8 cellular contexts compared by ENCODE assay signal in genomic region chr11:126989942-126990715, GRCh38. TPM values are rescaled to one million over a fixed set of nuclear protein-coding genes. Genes with fewer than 3 reads are reported as not detected.
A peak's percentile ranks its signal among the peaks of the same experiment; 100 is the strongest.
DNase-seq lines count a peak whose midpoint lies in the region; ATAC-seq and TF ChIP-seq lines count a peak whose summit lies in the region.

No MANE protein-coding gene starts in this region.

- peak in 12 of 14 donors; percentile 36 to 84 (median 68) for DNase-seq in C1 segment of cervical spinal cord (lab: John Stamatoyannopoulos, UW)
- peak; percentile 79 for DNase-seq in NCI-H774 (lab: John Stamatoyannopoulos, UW)
- peak; percentile 41 for DNase-seq in activated CD8-positive, alpha-beta memory T cell treated with anti-CD3 and anti-CD28 coated beads, Interleukin-2, amount 50 U/mL, for 4 hours
- peak; percentile 18 to 54 for DNase-seq in erythroblast (lab: John Stamatoyannopoulos, UW)
- peak; percentile 12 for DNase-seq in naive B cell
- DNase-seq in stimulated activated naive B cell treated with anti-CD40 and anti-IgM and Interleukin-4, amounts not matched to agents 10 μg/mL and 1 μg/mL and 100 μg/mL, for 72 hours: peak; percentile 35

- ATAC-seq in GM19324 (IDR thresholded peaks at IDR 0.05; ENCODE audit: low FRiP score, unreplicated experiment) (peak; percentile 65), HG03521 (IDR thresholded peaks at IDR 0.05; ENCODE audit: unreplicated experiment) (peak; percentile 67), naive B cell (ENCODE audit: low read depth in 2 of 2) (no peak)
- peak; percentile 69 to 74 for ATAC-seq in stimulated activated naive B cell treated with anti-CD40 and anti-IgM and Interleukin-4, amounts not matched to agents 10 μg/mL and 1 μg/mL and 100 μg/mL, for 72 hours (replicated peaks)

- no peak overlapping the region for H3K4me3 Mint-ChIP-seq in naive B cell
- H3K4me3 Mint-ChIP-seq in stimulated activated naive B cell treated with anti-CD40 and anti-IgM and Interleukin-4, amounts not matched to agents 10 μg/mL and 1 μg/mL and 100 μg/mL, for 72 hours: no peak overlapping the region

- peaks cover 36 to 48% (median 39%) of the 10 kb centered on the region in 3 donors for H3K27me3 Mint-ChIP-seq in naive B cell
- H3K27me3 Mint-ChIP-seq in stimulated activated naive B cell treated with anti-CD40 and anti-IgM and Interleukin-4, amounts not matched to agents 10 μg/mL and 1 μg/mL and 100 μg/mL, for 72 hours: peaks cover 25 to 40% of the 10 kb centered on the region in 2 donors

- H3K4me1 Mint-ChIP-seq in naive B cell: peaks cover 0 to 6% (median 4%) of the 10 kb centered on the region in 3 donors
- no peaks in the 10 kb centered on the region for H3K4me1 Mint-ChIP-seq in stimulated activated naive B cell treated with anti-CD40 and anti-IgM and Interleukin-4, amounts not matched to agents 10 μg/mL and 1 μg/mL and 100 μg/mL, for 72 hours

- no peak for TF ChIP-seq POLR2A in erythroblast (IDR thresholded peaks at IDR 0.05; ENCODE audit: low read length)

- peaks cover 0 to 1% (median 0%) of the 10 kb centered on the region in 7 donors for H3K9me3 Mint-ChIP-seq in naive B cell
- H3K9me3 Mint-ChIP-seq in stimulated activated naive B cell treated with anti-CD40 and anti-IgM and Interleukin-4, amounts not matched to agents 10 μg/mL and 1 μg/mL and 100 μg/mL, for 72 hours: no peaks in the 10 kb centered on the region

- H3K27ac Mint-ChIP-seq in naive B cell: no peak overlapping the region
- H3K27ac Mint-ChIP-seq in stimulated activated naive B cell treated with anti-CD40 and anti-IgM and Interleukin-4, amounts not matched to agents 10 μg/mL and 1 μg/mL and 100 μg/mL, for 72 hours: no peak overlapping the region

- no peaks in the 10 kb centered on the region for H3K36me3 Mint-ChIP-seq in naive B cell
- no peaks in the 10 kb centered on the region for H3K36me3 Mint-ChIP-seq in stimulated activated naive B cell treated with anti-CD40 and anti-IgM and Interleukin-4, amounts not matched to agents 10 μg/mL and 1 μg/mL and 100 μg/mL, for 72 hours

RNA-seq across cellular contexts. Expression of gene KIRREL3, which starts 10.4 kb away (rescaled TPM):
- not detected for polyA plus RNA-seq in naive B cell (ENCODE audit: low read depth in 6 of 6)

Comparison
In these comparisons a context has a peak if more than half of its experiments do, and no peak if none do; other contexts are left out.
1. DNase-seq: peak in every context shown above with its lines; median percentile 79 in NCI-H774; 68 in C1 segment of cervical spinal cord; 41 in activated CD8-positive, alpha-beta memory T cell treated with anti-CD3 and anti-CD28 coated beads, Interleukin-2, amount 50 U/mL, for 4 hours; 36 in erythroblast; 35 in stimulated activated naive B cell treated with anti-CD40 and anti-IgM and Interleukin-4, amounts not matched to agents 10 μg/mL and 1 μg/mL and 100 μg/mL, for 72 hours; 12 in naive B cell.
2. ATAC-seq: peak in GM19324 (single experiment), HG03521 (single experiment) and stimulated activated naive B cell treated with anti-CD40 and anti-IgM and Interleukin-4, amounts not matched to agents 10 μg/mL and 1 μg/mL and 100 μg/mL, for 72 hours (2 of 2); none in naive B cell (0 of 2).